In genomic region chr18:51077217-51077616, GRCh38 we compare ENCODE assay signal across 10 cellular contexts. TPM values are rescaled to one million over a fixed set of nuclear protein-coding genes. Genes with fewer than 3 reads are reported as not detected.
DNase-seq lines count a peak whose midpoint lies in the region; ATAC-seq and TF ChIP-seq lines count a peak whose summit lies in the region.
"Had no signal": no experiment of that assay in that cellular context is flagged by ENCODE, and none has a peak within 500 bp of the region (broad histone marks: within the 10 kb centered on the region; RNA-seq: fewer than 3 reads in every experiment).

No MANE protein-coding gene starts in this region.

- no peaks in the 10 kb centered on the region for H3K36me3 ChIP-seq in mesendoderm (ENCODE audit: control insufficient read depth, insufficient read depth, low read length)

- DNase-seq in HFF-Myc (ENCODE audit: extremely low read depth, low read depth): peak; percentile 51
- DNase-seq in iris pigment epithelial cell (ENCODE audit: low read depth): peak; percentile 89
- DNase-seq in mesendoderm: no peak
- DNase-seq in stimulated activated CD4-positive, alpha-beta T cell treated with anti-CD3 and anti-CD28 coated beads, Interleukin-2, amount 100 ng/mL, for 24 hours: no peak
- no peak for DNase-seq in occipital lobe (lab: John Stamatoyannopoulos, UW)
- no peak for DNase-seq in activated CD4-positive, alpha-beta T cell treated with anti-CD3 and anti-CD28 coated beads, Interleukin-2, amount 50 U/mL, for 4 hours

- H3K56ac ChIP-seq in mesendoderm (ENCODE audit: low read length): no peak overlapping the region

- no peak overlapping the region for H3K4ac ChIP-seq in mesendoderm (ENCODE audit: low read depth, low read length)

- WGBS in mesendoderm (ENCODE audit: extremely low coverage, insufficient coverage, low lambda C conversion rate): no CpG with 5 or more reads among the region's 2 CpGs

- no peak overlapping the region for H3K9ac ChIP-seq in mesendoderm (ENCODE audit: low read length)

- H2AK5ac ChIP-seq in mesendoderm (ENCODE audit: low read length): no peak overlapping the region

- no peak overlapping the region for H2BK15ac ChIP-seq in mesendoderm (replicated peaks; ENCODE audit: low read depth)

- ATAC-seq in GM18870 (IDR thresholded peaks at IDR 0.05; ENCODE audit: unreplicated experiment) (peak; percentile 72), HG03571 (IDR thresholded peaks at IDR 0.05; ENCODE audit: unreplicated experiment) (peak; percentile 43)
- ATAC-seq: esophagus mucosa, GM23338 had no signal

- no peak overlapping the region for H3K27ac ChIP-seq in mesendoderm (ENCODE audit: low read depth, low read length)

- no peak for TF ChIP-seq CTCF in HFF-Myc (IDR thresholded peaks at IDR 0.05; ENCODE audit: low read depth, low read length, missing control alignments)

- H3K4me1 ChIP-seq in mesendoderm (ENCODE audit: control insufficient read depth, low read depth, low read length): no peaks in the 10 kb centered on the region

- no peaks in the 10 kb centered on the region for H3K79me1 ChIP-seq in mesendoderm (ENCODE audit: low read length)

- H3K18ac ChIP-seq in mesendoderm (ENCODE audit: low read length): no peak overlapping the region

- no peak overlapping the region for H2BK5ac ChIP-seq in mesendoderm (ENCODE audit: low read length)

- no peak overlapping the region for H4K8ac ChIP-seq in mesendoderm (ENCODE audit: low read depth, low read length)

- H4K5ac ChIP-seq in mesendoderm (ENCODE audit: low read length): no peak overlapping the region

- no peaks in the 10 kb centered on the region for H3K27me3 ChIP-seq in mesendoderm (ENCODE audit: insufficient read depth, low read length, poor library complexity)

- no peak overlapping the region for H2BK120ac ChIP-seq in mesendoderm (ENCODE audit: low read depth, low read length)

- H3K79me2 ChIP-seq in mesendoderm (ENCODE audit: control insufficient read depth, insufficient read depth, low read length): no peaks in the 10 kb centered on the region

- H3K4me2 ChIP-seq in mesendoderm (ENCODE audit: low read length): no peak overlapping the region
- H3K4me2 ChIP-seq: GM23338 had no signal

- H3K4me3 ChIP-seq in HFF-Myc (replicated peaks; ENCODE audit: low read depth, low read length) (no peak overlapping the region), mesendoderm (ENCODE audit: low read length) (no peak overlapping the region)
- H3K4me3 ChIP-seq: GM23338 had no signal

- no peak overlapping the region for H3K23ac ChIP-seq in mesendoderm (ENCODE audit: low read length)

RNA-seq across cellular contexts. Expression of gene SMAD4, which starts 47.2 kb away (rescaled TPM):
- 46.6 TPM for polyA plus RNA-seq in mesendoderm (2013, experiment 1 of 2)
- polyA plus RNA-seq in mesendoderm (2013, experiment 2 of 2): 45.3 TPM
- 80.2 TPM for total RNA-seq in occipital lobe

Comparison
In these comparisons a context has a peak if more than half of its experiments do, and no peak if none do; other contexts are left out.
1. DNase-seq: peak in HFF-Myc (single experiment) and iris pigment epithelial cell (single experiment); none in mesendoderm (single experiment), stimulated activated CD4-positive, alpha-beta T cell treated with anti-CD3 and anti-CD28 coated beads, Interleukin-2, amount 100 ng/mL, for 24 hours (0 of 2), occipital lobe (single experiment) and activated CD4-positive, alpha-beta T cell treated with anti-CD3 and anti-CD28 coated beads, Interleukin-2, amount 50 U/mL, for 4 hours (0 of 2).